ENCODE assay signal across 1 cellular context in the genomic region with DNA sequence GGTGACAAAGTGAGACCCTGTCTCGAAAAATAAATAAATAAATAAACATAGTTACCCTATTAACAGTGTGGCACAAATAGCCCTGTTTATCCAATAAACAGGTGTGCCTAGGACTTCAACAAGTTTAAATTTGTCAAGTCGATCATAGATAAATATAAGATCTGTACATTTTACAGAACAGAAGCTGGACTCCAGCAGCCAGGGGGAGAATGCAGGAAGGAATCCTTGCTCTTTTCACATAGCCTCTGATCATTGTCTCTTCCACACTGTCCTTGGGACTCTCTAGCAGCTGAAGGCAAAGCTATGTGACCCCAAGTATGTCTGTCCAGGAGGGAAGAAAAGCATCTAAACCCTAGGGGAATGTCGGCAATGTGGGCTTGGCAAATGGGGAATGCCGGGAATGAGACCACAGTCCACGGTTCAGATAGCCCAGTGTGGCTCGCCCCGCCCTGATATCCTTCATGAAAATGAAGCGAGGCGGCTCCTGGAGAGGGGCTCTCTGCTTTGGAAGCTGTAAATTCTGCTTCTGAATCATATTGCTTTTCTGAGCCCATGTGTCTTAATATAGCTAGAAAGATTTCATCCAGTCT.
TF ChIP-seq lines count a peak whose summit lies in the region.

No MANE protein-coding gene starts in this region.

TF ChIP-seq in SK-N-SH, 30 proteins besides CTCF, POLR2A, EP300 and RAD21 (continued from another document):
- TF ChIP-seq MAX (IDR thresholded peaks at IDR 0.05; ENCODE audit: low read depth), result no peak
- TF ChIP-seq EZH2phosphoT487 (IDR thresholded peaks at IDR 0.05; ENCODE audit: borderline replicate concordance, low read depth), result no peak
